10 cellular contexts compared by ENCODE assay signal in genomic region chr3:157335677-157336076, GRCh38.
DNase-seq lines count a peak whose midpoint lies in the region; ATAC-seq and TF ChIP-seq lines count a peak whose summit lies in the region.
"Had no signal": no experiment of that assay in that cellular context is flagged by ENCODE, and none has a peak within 500 bp of the region (broad histone marks: within the 10 kb centered on the region; RNA-seq: fewer than 3 reads in every experiment).

No MANE protein-coding gene starts in this region.

- peak overlapping the region in 26 of 59 donors; percentile 3 to 60 (median 34) for H3K27ac ChIP-seq in dorsolateral prefrontal cortex
- H3K27ac ChIP-seq: spleen had no signal

- in situ Hi-C loops in Caki2 (cut with HindIII; ENCODE audit: low pct_unique_long_range_greater_than_20kb, low sequenced_read_pairs), result no loop called here

- DNase-seq in Caki2 (ENCODE audit: low read depth) (peak; percentile 80), NB4 (ENCODE audit: low read depth) (peak; percentile 15), dorsolateral prefrontal cortex (peak in 8 of 10 donors; percentile 21 to 69 (median 50)), myocyte (ENCODE audit: low read depth) (peak; percentile 79), midbrain (lab: John Stamatoyannopoulos, UW) (no peak), NCI-H2196 (lab: John Stamatoyannopoulos, UW; ENCODE audit: unreplicated experiment) (no peak)
- no peak for DNase-seq in activated naive CD4-positive, alpha-beta T cell (lab: John Stamatoyannopoulos, UW)
- DNase-seq: activated CD8-positive, alpha-beta memory T cell treated with anti-CD3 and anti-CD28 coated beads, Interleukin-2, amount 50 U/mL, for 48 hours; spleen had no signal

- no peak overlapping the region for H3K4me3 ChIP-seq in NB4 (ENCODE audit: low read depth, low read length)
- H3K4me3 ChIP-seq in dorsolateral prefrontal cortex, result peak overlapping the region in 22 of 59 donors; percentile 0 to 42 (median 26)
- H3K4me3 ChIP-seq: spleen had no signal

- H3K27me3 ChIP-seq in dorsolateral prefrontal cortex, result no peaks in the 10 kb centered on the region
- H3K27me3 ChIP-seq: spleen had no signal

- no peak for TF ChIP-seq POLR2A in NB4 (IDR thresholded peaks at IDR 0.05; ENCODE audit: extremely low read depth, insufficient read length)

- no peak for TF ChIP-seq CTCF in NB4 (IDR thresholded peaks at IDR 0.05; ENCODE audit: low read depth, low read length)
- peak in 3 of 56 donors; percentile 10 to 16 (median 13) for TF ChIP-seq CTCF in dorsolateral prefrontal cortex (IDR thresholded peaks at IDR 0.05 in 54 of 56, conservative IDR thresholded peaks at IDR 0.05 in 2 of 56; ENCODE audit: low read depth in 1 of 56, partially characterized antibody in 56 of 56)

- intact Hi-C loops in dorsolateral prefrontal cortex (cut with DNase I), result no loop called here

- no peak for ATAC-seq in HG02678 (IDR thresholded peaks at IDR 0.05; ENCODE audit: unreplicated experiment)

Comparison
In these comparisons a context has a peak if more than half of its experiments do, and no peak if none do; other contexts are left out.
1. DNase-seq: peak in Caki2 (single experiment), NB4 (single experiment), dorsolateral prefrontal cortex (8 of 10) and myocyte (single experiment); none in midbrain (single experiment), activated naive CD4-positive, alpha-beta T cell (0 of 4) and NCI-H2196 (single experiment).